Comparison of ENCODE assay signal across 8 cellular contexts in genomic region chr20:25220021-25220730, GRCh38. TPM values are rescaled to one million over a fixed set of nuclear protein-coding genes. Genes with fewer than 3 reads are reported as not detected.
DNase-seq lines count a peak whose midpoint lies in the region; ATAC-seq and TF ChIP-seq lines count a peak whose summit lies in the region.

No MANE protein-coding gene starts in this region.

- TF ChIP-seq CTCF in left ventricle myocardium inferior (IDR thresholded peaks at IDR 0.05; ENCODE audit: borderline replicate concordance) (peak; percentile 31), endothelial cell (IDR thresholded peaks at IDR 0.05; ENCODE audit: unreplicated experiment) (peak; percentile 48), thyroid gland (IDR thresholded peaks at IDR 0.05) (no peak)

- ATAC-seq in left ventricle myocardium superior (no peak), HG02840 (IDR thresholded peaks at IDR 0.05; ENCODE audit: low FRiP score, unreplicated experiment) (no peak)

- 76 to 77% methylated on average over 11 of the region's 16 CpGs for WGBS in thyroid gland, 2 donors

- no peaks in the 10 kb centered on the region for H3K27me3 ChIP-seq in left ventricle myocardium inferior (ENCODE audit: low read depth)
- no peaks in the 10 kb centered on the region for H3K27me3 ChIP-seq in thyroid gland

- H3K4me1 ChIP-seq in left ventricle myocardium inferior: peaks cover 94% of the 10 kb centered on the region
- peaks cover 8 to 13% of the 10 kb centered on the region in 2 donors for H3K4me1 ChIP-seq in thyroid gland

- no peak overlapping the region for H3K4me3 Mint-ChIP-seq in endothelial cell (ENCODE audit: unreplicated experiment)

- H3K4me1 Mint-ChIP-seq in endothelial cell (ENCODE audit: unreplicated experiment): peaks cover 2% of the 10 kb centered on the region

- H3K27ac Mint-ChIP-seq in endothelial cell (ENCODE audit: unreplicated experiment): no peak overlapping the region

- DNase-seq in left ventricle myocardium inferior: no peak
- no peak for DNase-seq in left ventricle myocardium superior
- peak; percentile 68 for DNase-seq in NCI-H345 (lab: John Stamatoyannopoulos, UW)
- no peak for DNase-seq in endothelial cell (ENCODE audit: low spot score)
- no peak for DNase-seq in thyroid gland
- DNase-seq in HCEC 1CT: no peak
- DNase-seq in midbrain (lab: John Stamatoyannopoulos, UW): no peak

- no peaks in the 10 kb centered on the region for H3K9me3 ChIP-seq in left ventricle myocardium inferior (replicated peaks)
- H3K9me3 ChIP-seq in thyroid gland: no peaks in the 10 kb centered on the region

- no peak overlapping the region for H3K4me3 ChIP-seq in left ventricle myocardium inferior
- H3K4me3 ChIP-seq in thyroid gland (replicated peaks in 1 of 3): no peak overlapping the region

- H3K27ac ChIP-seq in left ventricle myocardium inferior (replicated peaks) (peak overlapping the region; percentile 90), thyroid gland (peak overlapping the region in 2 of 3 donors; percentile 16 to 23)

- H3K36me3 ChIP-seq in left ventricle myocardium inferior (peaks cover 63% of the 10 kb centered on the region), thyroid gland (peaks cover 10 to 29% of the 10 kb centered on the region in 2 donors)

- H3K36me3 Mint-ChIP-seq in endothelial cell (ENCODE audit: low read depth, unreplicated experiment): peaks cover 5% of the 10 kb centered on the region

- no peak for TF ChIP-seq POLR2A in thyroid gland (IDR thresholded peaks at IDR 0.05)

- H3K9me3 Mint-ChIP-seq in endothelial cell (ENCODE audit: unreplicated experiment): no peaks in the 10 kb centered on the region

- intact Hi-C loops in left ventricle myocardium inferior (cut with micrococcal nuclease) (no loop called here), left ventricle myocardium superior (cut with micrococcal nuclease) (no loop called here), thyroid gland (cut with DNase I) (no loop called here)

- peaks cover 8% of the 10 kb centered on the region for H3K27me3 Mint-ChIP-seq in endothelial cell (ENCODE audit: unreplicated experiment)

RNA-seq across cellular contexts. Expression of gene ENTPD6, which starts 24.7 kb away (rescaled TPM):
- 106 TPM for total RNA-seq in left ventricle myocardium inferior
- 130 TPM for total RNA-seq in left ventricle myocardium superior
- 43.0 TPM for total RNA-seq in endothelial cell (ENCODE audit: unreplicated experiment)
- 10 to 100 TPM; 51.6 to 75.6 (median 64.9) TPM for total RNA-seq in thyroid gland

RNA-seq across cellular contexts. Expression of gene PYGB, which starts 27.7 kb away (rescaled TPM):
- total RNA-seq in left ventricle myocardium inferior (218 TPM), left ventricle myocardium superior (205 TPM), endothelial cell (ENCODE audit: unreplicated experiment) (57.9 TPM), thyroid gland (100 to 1,000 TPM in 1 of 4 donors, 10 to 100 TPM in 3; 83.2 to 141 (median 94.6) TPM)

Comparison
In these comparisons a context has a peak if more than half of its experiments do, and no peak if none do; other contexts are left out.
1. CTCF ChIP-seq: peak in left ventricle myocardium inferior (single experiment) and endothelial cell (single experiment); none in thyroid gland (0 of 6).